ENCODE assay signal across 8 cellular contexts in genomic region chr17:42388381-42389134, GRCh38. TPM values are rescaled to one million over a fixed set of nuclear protein-coding genes. Genes with fewer than 3 reads are reported as not detected.
DNase-seq lines count a peak whose midpoint lies in the region; ATAC-seq and TF ChIP-seq lines count a peak whose summit lies in the region.

Gene STAT3 (minus strand): TSS chr17:42388442. CDS start chr17:42348516, 39,926 bp downstream.

- H3K4me1 ChIP-seq in upper lobe of right lung = peaks cover 40% of the 10 kb centered on the region

- H3K9me3 ChIP-seq in T-helper 17 cell (ENCODE audit: control insufficient read depth, low read length, poor library complexity, severe bottlenecking) (no peaks in the 10 kb centered on the region), upper lobe of right lung (no peaks in the 10 kb centered on the region)

- peak within 1 kb of the TSS; percentile 95 for H3K4me3 ChIP-seq in upper lobe of right lung

- H3K36me3 ChIP-seq in upper lobe of right lung = no peaks in the 10 kb centered on the region

- no peaks in the 10 kb centered on the region for H3K27me3 ChIP-seq in upper lobe of right lung

- H3K4me3 Mint-ChIP-seq in T-helper 17 cell = peak within 1 kb of the TSS; percentile 97

- DNase-seq in GM13977 (ENCODE audit: low spot score) = peak; percentile 99
- DNase-seq in NCI-H1694 (lab: John Stamatoyannopoulos, UW) = peak; percentile 99
- peak; percentile 100 for DNase-seq in T-helper 17 cell
- peak; percentile 75 to 100 (median 100) for DNase-seq in amygdala (lab: John Stamatoyannopoulos, UW)
- DNase-seq in left cardiac atrium = peak; percentile 100
- peak; percentile 100 for DNase-seq in posterior vena cava (ENCODE audit: low spot score)
- peak; percentile 100 for DNase-seq in upper lobe of right lung

- peak within 1 kb of the TSS; percentile 100 for H3K27ac ChIP-seq in upper lobe of right lung

- TF ChIP-seq CTCF in GM13977 (IDR thresholded peaks at IDR 0.05; ENCODE audit: extremely low read depth, insufficient read depth, missing control alignments) (no peak), upper lobe of right lung (IDR thresholded peaks at IDR 0.05) (no peak)

- in situ Hi-C loops in GM13977 (cut with MboI; ENCODE audit: low pct_unique_long_range_greater_than_20kb, low sequenced_read_pairs, unreplicated experiment) = no loop called here

- peak within 1 kb of the TSS; percentile 99 for H3K27ac Mint-ChIP-seq in T-helper 17 cell

- peaks cover 35% of the 10 kb centered on the region for H3K4me1 Mint-ChIP-seq in T-helper 17 cell

- peaks cover 7% of the 10 kb centered on the region for H3K36me3 Mint-ChIP-seq in T-helper 17 cell (ENCODE audit: low read depth)

- peak; percentile 86 for ATAC-seq in HG02884 (IDR thresholded peaks at IDR 0.05; ENCODE audit: unreplicated experiment)
- peak; percentile 86 for ATAC-seq in T-helper 17 cell
- ATAC-seq in left cardiac atrium = peak; percentile 97 to 98
- peak; percentile 98 for ATAC-seq in upper lobe of right lung

- no peaks in the 10 kb centered on the region for H3K27me3 Mint-ChIP-seq in T-helper 17 cell

- intact Hi-C loops in left cardiac atrium (cut with DNase I) (loop anchor here in 1 of 2 donors (5.0 kb wide), 1 partner anchor 41 kb away; no protein-coding TSS in a partner anchor), posterior vena cava (cut with DNase I) (no loop called here), upper lobe of right lung (cut with DNase I) (no loop called here)

RNA-seq across cellular contexts. Expression of gene STAT3, which starts in this region (rescaled TPM):
- total RNA-seq in T-helper 17 cell = 100 to 1,000 TPM; 203 to 221 TPM
- 100 to 1,000 TPM; 106 to 241 TPM for total RNA-seq in left cardiac atrium
- total RNA-seq in posterior vena cava = 100 to 1,000 TPM; 230 to 241 TPM
- total RNA-seq in upper lobe of right lung = 309 TPM

Comparison
In these comparisons a context has a peak if more than half of its experiments do, and no peak if none do; other contexts are left out.
1. Peak in every context shown above with its lines: DNase-seq, ATAC-seq, H3K4me3 ChIP-seq and H3K27ac ChIP-seq.